ENCODE assay signal across 30 cellular contexts in the genomic region with DNA sequence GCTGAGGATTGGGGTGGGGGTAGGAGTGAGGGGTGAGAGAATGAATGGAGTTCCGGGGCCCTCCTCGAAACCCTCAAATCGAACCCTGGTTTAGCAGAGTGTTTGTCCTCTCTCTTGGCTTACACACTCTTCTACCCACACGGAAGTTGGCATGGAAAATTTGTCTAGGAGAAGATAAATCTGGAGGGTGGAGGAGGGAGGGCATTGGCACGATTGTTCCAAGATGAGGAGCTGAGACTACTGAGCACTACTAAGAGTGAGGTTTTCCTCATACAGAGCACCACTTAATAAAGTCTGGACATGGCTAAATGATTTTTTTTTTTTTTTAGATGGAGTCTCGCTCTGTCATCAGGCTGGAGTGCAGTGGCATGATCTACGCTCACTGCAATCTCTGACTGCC. TPM values are rescaled to one million over a fixed set of nuclear protein-coding genes. Genes with fewer than 3 reads are reported as not detected.
"Had no signal": no experiment of that assay in that cellular context is flagged by ENCODE, and none has a peak within 500 bp of the region (broad histone marks: within the 10 kb centered on the region; RNA-seq: fewer than 3 reads in every experiment).

No MANE protein-coding gene starts in this region.

- H3K4me3 ChIP-seq: cardiac muscle cell, K562, Peyer's patch, SJSA1 had no signal

- H3K27me3 ChIP-seq: cardiac muscle cell, Peyer's patch, SJSA1 had no signal

- H3K27ac ChIP-seq: cardiac muscle cell, Peyer's patch, SJSA1 had no signal

- H3K4me1 ChIP-seq: Peyer's patch, SJSA1 had no signal

- H3K4me2 ChIP-seq: SK-N-SH had no signal

- H3K36me3 ChIP-seq: cardiac muscle cell, Peyer's patch, SJSA1 had no signal

- H3K9ac ChIP-seq: SK-N-SH had no signal

- DNase-seq: activated CD4-positive, alpha-beta T cell treated with anti-CD3 and anti-CD28 coated beads, Interleukin-2, amount 10 ng/mL, durations not matched to agents 24 days and 14 days; activated CD4-positive, alpha-beta T cell treated with anti-CD3 and anti-CD28 coated beads, Interleukin-2, amount 50 U/mL, for 4 hours; activated CD8-positive, alpha-beta T cell treated with anti-CD3 and anti-CD28 coated beads for 36 hours; activated effector memory CD4-positive, alpha-beta T cell treated with anti-CD3 and anti-CD28 coated beads, Interleukin-2, amount 50 U/mL, for 16 hours; activated naive CD4-positive, alpha-beta T cell; activated naive CD4-positive, alpha-beta T cell treated with anti-CD3 and anti-CD28 coated beads, Interleukin-2, amount 50 U/mL, for 16 hours; activated naive CD8-positive, alpha-beta T cell treated with anti-CD3 and anti-CD28 coated beads for 36 hours; activated T-cell treated with anti-CD3 and anti-CD28 coated beads, Interleukin-2, amount 50 U/mL, for 1 hour; activated T-cell treated with anti-CD3 and anti-CD28 coated beads, Interleukin-2, amount 50 U/mL, for 72 hours; amniotic stem cell; aorta; Karpas-422; NCI-H1105; NCI-H1417 treated with DMSO at 0.1 percent for 48 hours; NCI-H187 treated with DMSO at 0.1 percent for 48 hours; NCI-H510A; NCI-H526; NCI-H748 treated with DMSO at 0.1 percent for 48 hours; NK-92 treated with Interleukin-12 subunit alpha and Interleukin-12 subunit beta, amount 100 ng/mL, for 24 hours; PC-3; Peyer's patch; RPMI8226; SHP77 treated with DMSO at 0.1 percent for 48 hours; SK-N-SH had no signal

- H3K9me3 ChIP-seq: Peyer's patch, SJSA1, SK-N-SH had no signal

- FAIRE-seq: K562 had no signal

- ATAC-seq: activated CD8-positive, alpha-beta T cell treated with anti-CD3 and anti-CD28 coated beads for 36 hours; K562; PC-3 had no signal

RNA-seq across cellular contexts. Expression of a gene that starts 33.4 kb away (rescaled TPM):
- total RNA-seq: activated CD4-positive, alpha-beta T cell treated with anti-CD3 and anti-CD28 coated beads, Interleukin-2, amount 10 ng/mL, durations not matched to agents 24 days and 14 days; activated CD8-positive, alpha-beta memory T cell treated with anti-CD3 and anti-CD28 coated beads for 36 hours; activated CD8-positive, alpha-beta T cell treated with anti-CD3 and anti-CD28 coated beads for 36 hours; activated naive CD8-positive, alpha-beta T cell treated with anti-CD3 and anti-CD28 coated beads for 36 hours; activated T-cell treated with anti-CD3 and anti-CD28 coated beads, Interleukin-2, amount 50 U/mL, for 72 hours; activated T-helper 17 cell treated with anti-CD3 and anti-CD28 coated beads, Interleukin-2, amount 50 U/mL, for 72 hours; aorta; cardiac muscle cell; MCF 10A; PC-3; Peyer's patch; SJSA1 had no signal
- polyA plus RNA-seq: aorta, cardiac muscle cell, SK-N-SH had no signal

RNA-seq across cellular contexts. Expression of a gene that starts 37.2 kb away (rescaled TPM):
- polyA plus RNA-seq: aorta had no signal
